ENCODE assay signal across 31 cellular contexts in the genomic region with DNA sequence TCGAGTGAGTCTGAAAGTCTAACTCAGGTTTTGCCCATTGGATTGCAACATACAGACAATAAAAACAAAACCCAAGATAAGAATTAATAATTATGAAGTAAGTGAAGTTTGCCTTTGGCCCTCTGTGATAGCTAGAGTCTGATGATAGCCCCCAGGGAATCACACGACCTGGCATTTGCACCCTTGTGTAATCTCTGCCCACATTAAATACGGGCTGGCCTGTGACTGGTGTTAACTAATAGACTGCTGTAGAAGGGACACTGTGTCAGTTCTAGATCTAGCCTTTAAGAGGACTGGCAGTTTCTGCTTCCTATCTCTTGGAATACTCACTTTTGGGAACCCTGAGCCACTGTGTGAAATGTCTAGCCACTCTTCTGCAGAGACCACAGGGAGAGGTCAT. TPM values are rescaled to one million over a fixed set of nuclear protein-coding genes. Genes with fewer than 3 reads are reported as not detected.
"Had no signal": no experiment of that assay in that cellular context is flagged by ENCODE, and none has a peak within 500 bp of the region (broad histone marks: within the 10 kb centered on the region; RNA-seq: fewer than 3 reads in every experiment).

No MANE protein-coding gene starts in this region.

- H3K4me3 ChIP-seq: neural progenitor cell, ovary, psoas muscle, skin epidermis, stomach, thoracic aorta, tibial artery, transverse colon, upper lobe of right lung, uterus had no signal

- H3K4me1 ChIP-seq: neural progenitor cell, parathyroid adenoma, psoas muscle, tibial artery, transverse colon, upper lobe of right lung, uterus had no signal

- H3K27me3 ChIP-seq: ovary, stomach, tibial artery, upper lobe of right lung, uterus had no signal

- DNase-seq: naive thymus-derived CD4-positive, alpha-beta T cell; natural killer cell; occipital lobe; ovary; posterior cingulate gyrus; psoas muscle; right cardiac atrium; stimulated activated CD4-positive, alpha-beta T cell treated with anti-CD3 and anti-CD28 coated beads, Interleukin-15, amount 100 ng/mL, for 24 hours; stimulated activated CD4-positive, alpha-beta T cell treated with anti-CD3 and anti-CD28 coated beads, Interleukin-2, amount 100 ng/mL, for 24 hours; stimulated activated CD4-positive, alpha-beta T cell treated with anti-CD3 and anti-CD28 coated beads, Interleukin-2, amount 100 ng/mL, for 48 hours; stimulated activated CD4-positive, alpha-beta T cell treated with anti-CD3 and anti-CD28 coated beads, Interleukin-4, amount 100 ng/mL, for 24 hours; stimulated activated naive B cell treated with anti-CD40 and anti-IgM and Interleukin-4, amounts not matched to agents 10 μg/mL and 1 μg/mL and 100 μg/mL, for 72 hours; stimulated activated naive CD4-positive, alpha-beta T cell treated with Interleukin-2 at 50 U/mL for 16 hours; stomach; tibial artery; transverse colon; upper lobe of right lung; uterus had no signal

- ATAC-seq: naive thymus-derived CD4-positive, alpha-beta T cell; natural killer cell; psoas muscle; right cardiac atrium; sciatic nerve; stimulated activated effector memory CD8-positive, alpha-beta T cell treated with anti-CD3 and anti-CD28 coated beads, Interleukin-12 subunit alpha, Interleukin-12 subunit beta, amount 100 ng/mL, for 72 hours; stimulated activated naive B cell treated with anti-CD40 and anti-IgM and Interleukin-4, amounts not matched to agents 10 μg/mL and 1 μg/mL and 100 μg/mL, for 72 hours; upper lobe of right lung had no signal

- H3K9ac ChIP-seq: neural progenitor cell, parathyroid adenoma had no signal

- H3K27ac ChIP-seq: neural progenitor cell, ovary, parathyroid adenoma, psoas muscle, skin epidermis, stomach, thoracic aorta, tibial artery, transverse colon, upper lobe of right lung, uterus had no signal

- H2AFZ ChIP-seq: neural progenitor cell, parathyroid adenoma had no signal

- H3K4me2 ChIP-seq: neural progenitor cell had no signal

- H3K9me3 ChIP-seq: psoas muscle, stomach, thoracic aorta, transverse colon, upper lobe of right lung, uterus had no signal

- H3K36me3 ChIP-seq: neural progenitor cell, ovary, stomach, thoracic aorta, tibial artery, transverse colon, upper lobe of right lung, uterus had no signal

RNA-seq across cellular contexts. Expression of a gene that starts 8.0 kb away (rescaled TPM):
- total RNA-seq: naive thymus-derived CD4-positive, alpha-beta T cell; natural killer cell; occipital lobe; osteoblast; ovary; progenitor cell of endocrine pancreas; psoas muscle; renal cortical epithelial cell; right cardiac atrium; sciatic nerve; stomach; subcutaneous adipose tissue; temporal lobe; thoracic aorta; transverse colon; upper lobe of right lung; urinary bladder; uterus had no signal
- polyA plus RNA-seq: naive thymus-derived CD4-positive, alpha-beta T cell; neural cell; ovary; psoas muscle; right cardiac atrium; stomach; urinary bladder had no signal
